In genomic region chr3:145088917-145089316, GRCh38 we compare ENCODE assay signal across 13 cellular contexts.
DNase-seq lines count a peak whose midpoint lies in the region; ATAC-seq and TF ChIP-seq lines count a peak whose summit lies in the region.
"Had no signal": no experiment of that assay in that cellular context is flagged by ENCODE, and none has a peak within 500 bp of the region (broad histone marks: within the 10 kb centered on the region; RNA-seq: fewer than 3 reads in every experiment).

No MANE protein-coding gene starts in this region.

- TF ChIP-seq CTCF in smooth muscle cell (IDR thresholded peaks at IDR 0.05; ENCODE audit: borderline replicate concordance, insufficient read depth, poor library complexity, severe bottlenecking), result no peak
- TF ChIP-seq CTCF in foreskin keratinocyte (conservative IDR thresholded peaks at IDR 0.05), result no peak

- no peak overlapping the region for H3K4me3 ChIP-seq in smooth muscle cell
- H3K4me3 ChIP-seq: upper lobe of right lung had no signal

- H3K9me3 ChIP-seq in smooth muscle cell (replicated peaks; ENCODE audit: low read depth), result no peaks in the 10 kb centered on the region
- H3K9me3 ChIP-seq: upper lobe of right lung had no signal

- no peaks in the 10 kb centered on the region for H3K36me3 ChIP-seq in smooth muscle cell (ENCODE audit: low read depth)
- H3K36me3 ChIP-seq: upper lobe of right lung had no signal

- no peak overlapping the region for H3K4me2 ChIP-seq in smooth muscle cell

- H2AFZ ChIP-seq in smooth muscle cell (ENCODE audit: low read depth), result peak overlapping the region; percentile 33
- H2AFZ ChIP-seq: parathyroid adenoma had no signal

- H3K79me2 ChIP-seq in smooth muscle cell (ENCODE audit: low read depth), result no peaks in the 10 kb centered on the region
- H3K79me2 ChIP-seq: parathyroid adenoma had no signal

- DNase-seq in SIG-M5 treated with dmso at 0.1 percent for 504 hours (lab: John Stamatoyannopoulos, UW; ENCODE audit: unreplicated experiment) (peak; percentile 6), SIG-M5 (lab: John Stamatoyannopoulos, UW) (no peak), smooth muscle cell (lab: John Stamatoyannopoulos, UW; ENCODE audit: unreplicated experiment) (no peak), foreskin keratinocyte (no peak), NCI-H748 (lab: John Stamatoyannopoulos, UW; ENCODE audit: unreplicated experiment) (no peak), left lobe of liver (ENCODE audit: low spot score) (no peak)
- DNase-seq: activated naive CD4-positive, alpha-beta T cell treated with anti-CD3 and anti-CD28 coated beads for 36 hours; COR-L47; midbrain; upper lobe of right lung had no signal

- ATAC-seq in GM21825 (IDR thresholded peaks at IDR 0.05; ENCODE audit: unreplicated experiment) (peak; percentile 78), HG03432 (IDR thresholded peaks at IDR 0.05; ENCODE audit: unreplicated experiment) (peak; percentile 88), foreskin keratinocyte (no peak), left lobe of liver (no peak)
- ATAC-seq: upper lobe of right lung had no signal

- H4K20me1 ChIP-seq in smooth muscle cell (ENCODE audit: low read depth), result no peaks in the 10 kb centered on the region

- H3K27ac ChIP-seq in smooth muscle cell (ENCODE audit: low read depth) (no peak overlapping the region), foreskin keratinocyte (no peak overlapping the region)
- H3K27ac ChIP-seq: parathyroid adenoma, upper lobe of right lung had no signal

- H3F3A ChIP-seq in smooth muscle cell (ENCODE audit: low read depth), result no peaks in the 10 kb centered on the region

- H3K4me1 ChIP-seq in smooth muscle cell (ENCODE audit: low read depth) (no peaks in the 10 kb centered on the region), foreskin keratinocyte (no peaks in the 10 kb centered on the region)
- H3K4me1 ChIP-seq: parathyroid adenoma, upper lobe of right lung had no signal

- no peak overlapping the region for H3K9ac ChIP-seq in smooth muscle cell (ENCODE audit: low read depth)
- H3K9ac ChIP-seq: parathyroid adenoma had no signal

- 58% methylated on average over 2 of the region's 2 CpGs for WGBS in smooth muscle cell (ENCODE audit: low lambda C conversion rate)

- no peaks in the 10 kb centered on the region for H3K27me3 ChIP-seq in smooth muscle cell (ENCODE audit: low read depth)
- H3K27me3 ChIP-seq in foreskin keratinocyte, result no peaks in the 10 kb centered on the region
- H3K27me3 ChIP-seq: upper lobe of right lung had no signal

Comparison
In these comparisons a context has a peak if more than half of its experiments do, and no peak if none do; other contexts are left out.
1. ATAC-seq: peak in GM21825 (single experiment) and HG03432 (single experiment); none in foreskin keratinocyte (single experiment) and left lobe of liver (single experiment).